8 cellular contexts compared by ENCODE assay signal in the genomic region with DNA sequence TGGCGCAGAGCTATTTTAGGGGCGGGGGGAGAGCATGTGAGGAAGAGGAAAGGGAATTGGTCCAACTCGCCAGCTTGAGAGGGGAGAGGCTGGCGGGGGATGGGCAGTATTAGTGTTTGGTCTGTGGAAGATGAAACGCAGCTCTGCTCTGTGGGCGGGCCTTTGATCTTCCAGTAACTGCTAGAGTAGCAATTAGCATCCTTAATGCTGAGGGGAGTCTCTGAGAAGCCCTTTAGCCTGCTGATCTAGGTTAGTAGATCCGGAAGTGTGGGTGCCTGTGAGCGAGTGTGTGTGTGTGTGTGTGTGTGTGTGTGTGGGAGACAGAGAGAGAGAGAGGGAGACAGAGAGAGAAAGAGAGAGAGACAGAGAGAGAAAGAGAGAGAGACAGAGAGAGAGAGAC.
DNase-seq lines count a peak whose midpoint lies in the region; ATAC-seq and TF ChIP-seq lines count a peak whose summit lies in the region.

No MANE protein-coding gene starts in this region.

- peak overlapping the region in 1 of 2 experiments; percentile 40; a peak in 2 of 4 replicates for H3K4me3 ChIP-seq in DND-41 (ENCODE audit: low read depth in 1 of 2, low read length in 2 of 2)
- H3K4me3 ChIP-seq in fibroblast of the aortic adventitia (ENCODE audit: low read depth, low read length), result no peak overlapping the region
- H3K4me3 ChIP-seq in retinal pigment epithelial cell (ENCODE audit: low read length), result peak overlapping the region; percentile 35
- no peak overlapping the region for H3K4me3 ChIP-seq in Karpas-422 (ENCODE audit: low read length)

- DNase-seq in DND-41 (peak; percentile 93), NCI-H446 (lab: John Stamatoyannopoulos, UW) (peak; percentile 79 to 89), activated T-cell treated with anti-CD3 and anti-CD28 coated beads for 1 hour (ENCODE audit: low read depth) (peak; percentile 57), fibroblast of the aortic adventitia (ENCODE audit: low read depth) (peak; percentile 5), retinal pigment epithelial cell (ENCODE audit: low read depth) (no peak), NK-92 (lab: John Stamatoyannopoulos, UW; ENCODE audit: unreplicated experiment) (no peak), RWPE1 (ENCODE audit: low spot score) (no peak), Karpas-422 (no peak)

- no peaks in the 10 kb centered on the region for H3K27me3 ChIP-seq in DND-41 (ENCODE audit: insufficient read depth, low read length, poor library complexity)
- H3K27me3 ChIP-seq in Karpas-422 (ENCODE audit: low read length), result no peaks in the 10 kb centered on the region

- POLR2A ChIA-PET in RWPE1 (lab: Yijun Ruan, JAX; ENCODE audit: low non-redundant PET), result no interaction called here

- no peaks in the 10 kb centered on the region for H3K9me2 ChIP-seq in Karpas-422 (replicated peaks; ENCODE audit: insufficient read depth, low read length)

- H3K9ac ChIP-seq in DND-41 (ENCODE audit: low read depth, low read length) (peak overlapping the region; percentile 41), Karpas-422 (ENCODE audit: low read length) (no peak overlapping the region)

- H4K20me1 ChIP-seq in DND-41 (ENCODE audit: insufficient read depth, low read length), result no peaks in the 10 kb centered on the region
- no peaks in the 10 kb centered on the region for H4K20me1 ChIP-seq in Karpas-422 (ENCODE audit: insufficient read depth, low read depth, low read length)

- H3K4me1 ChIP-seq in DND-41 (ENCODE audit: insufficient read depth, low read length) (peaks cover 35% of the 10 kb centered on the region), Karpas-422 (ENCODE audit: low read length) (no peaks in the 10 kb centered on the region)

- H3K36me3 ChIP-seq in DND-41 (ENCODE audit: insufficient read depth, low read length) (no peaks in the 10 kb centered on the region), Karpas-422 (ENCODE audit: insufficient read depth, low read length) (no peaks in the 10 kb centered on the region)

- CTCF ChIA-PET in RWPE1 (lab: Yijun Ruan, JAX), result no interaction called here

- H3K27ac ChIP-seq in DND-41 (ENCODE audit: low read length) (peak overlapping the region; percentile 65), RWPE1 (no peak overlapping the region), Karpas-422 (ENCODE audit: low read length) (no peak overlapping the region)

- peak overlapping the region; percentile 58 for H3K4me2 ChIP-seq in DND-41 (ENCODE audit: insufficient read depth, low read length)
- H3K4me2 ChIP-seq in Karpas-422 (ENCODE audit: low read depth, low read length, poor library complexity, severe bottlenecking), result no peak overlapping the region

- no peak for TF ChIP-seq CTCF in DND-41 (IDR thresholded peaks at IDR 0.05; ENCODE audit: borderline replicate concordance, extremely low read depth, low read length, poor library complexity, severe bottlenecking)
- TF ChIP-seq CTCF in fibroblast of the aortic adventitia (IDR thresholded peaks at IDR 0.05; ENCODE audit: insufficient read depth, low read length), result no peak
- TF ChIP-seq CTCF in retinal pigment epithelial cell (conservative IDR thresholded peaks at IDR 0.05; ENCODE audit: low read depth, low read length), result no peak
- TF ChIP-seq CTCF in RWPE1 (conservative IDR thresholded peaks at IDR 0.05; ENCODE audit: low read depth), result no peak

- H2AFZ ChIP-seq in DND-41 (ENCODE audit: low read depth, low read length) (peak overlapping the region; percentile 48), Karpas-422 (ENCODE audit: low read length) (no peak overlapping the region)

- H3K9me3 ChIP-seq in DND-41 (ENCODE audit: insufficient read depth, low read length, severe bottlenecking), result no peaks in the 10 kb centered on the region
- no peaks in the 10 kb centered on the region for H3K9me3 ChIP-seq in Karpas-422 (ENCODE audit: low read length)

- peak; percentile 98 for ATAC-seq in DND-41 (ENCODE audit: insufficient read depth, low read depth)

- H3K79me2 ChIP-seq in DND-41 (ENCODE audit: insufficient read depth, low read length), result no peaks in the 10 kb centered on the region
- H3K79me2 ChIP-seq in Karpas-422 (ENCODE audit: low read length), result no peaks in the 10 kb centered on the region

Comparison
In these comparisons a context has a peak if more than half of its experiments do, and no peak if none do; other contexts are left out.
1. DNase-seq: peak in DND-41 (single experiment), NCI-H446 (2 of 2), activated T-cell treated with anti-CD3 and anti-CD28 coated beads for 1 hour (single experiment) and fibroblast of the aortic adventitia (single experiment); none in retinal pigment epithelial cell (single experiment), NK-92 (single experiment), RWPE1 (single experiment) and Karpas-422 (single experiment).